In genomic region chr20:56178219-56178618, GRCh38 we compare ENCODE assay signal across 20 cellular contexts.
"Had no signal": no experiment of that assay in that cellular context is flagged by ENCODE, and none has a peak within 500 bp of the region (broad histone marks: within the 10 kb centered on the region; RNA-seq: fewer than 3 reads in every experiment).

No MANE protein-coding gene starts in this region.

- H3K36me3 ChIP-seq: esophagus muscularis mucosa, gastroesophageal sphincter, heart left ventricle, left lung, lower lobe of right lung had no signal

- H3K27me3 ChIP-seq: foreskin keratinocyte, gastroesophageal sphincter, hepatocyte had no signal

- DNase-seq: dermis blood vessel endothelial cell; dorsolateral prefrontal cortex; effector CD4-positive, alpha-beta T cell; effector memory CD4-positive, alpha-beta T cell; foreskin keratinocyte; heart left ventricle; hypothalamus; kidney; kidney glomerular epithelial cell; left colon; left lung; left ventricle myocardium superior; lower lobe of right lung; mesenchymal stem cell; midbrain; naive thymus-derived CD4-positive, alpha-beta T cell had no signal

- H3K79me2 ChIP-seq: hepatocyte had no signal

- H3K4me1 ChIP-seq: esophagus muscularis mucosa, foreskin keratinocyte, gastroesophageal sphincter, heart left ventricle, left lung, lower lobe of right lung had no signal

- H3K4me2 ChIP-seq: hepatocyte had no signal

- H3K4me3 ChIP-seq: coronary artery, dorsolateral prefrontal cortex, esophagus muscularis mucosa, gastroesophageal sphincter, heart left ventricle, hepatocyte, left lung, lower lobe of right lung had no signal

- H3K27ac ChIP-seq: coronary artery, dorsolateral prefrontal cortex, esophagus muscularis mucosa, foreskin keratinocyte, gastroesophageal sphincter, heart left ventricle, hepatocyte, left lung, lower lobe of right lung had no signal
